ENCODE assay signal across 19 cellular contexts in genomic region chr18:27473359-27473758, GRCh38.
DNase-seq lines count a peak whose midpoint lies in the region; ATAC-seq, FAIRE-seq and TF ChIP-seq lines count a peak whose summit lies in the region.
"Had no signal": no experiment of that assay in that cellular context is flagged by ENCODE, and none has a peak within 500 bp of the region (broad histone marks: within the 10 kb centered on the region; RNA-seq: fewer than 3 reads in every experiment).

No MANE protein-coding gene starts in this region.

- no peaks in the 10 kb centered on the region for H3K9me3 ChIP-seq in pancreas
- H3K9me3 ChIP-seq in prostate gland: no peaks in the 10 kb centered on the region
- H3K9me3 ChIP-seq: A549, BLaER1, HAP-1 had no signal

- H3K4me1 ChIP-seq in pancreas (no peaks in the 10 kb centered on the region), prostate gland (replicated peaks) (no peaks in the 10 kb centered on the region)
- H3K4me1 ChIP-seq: A549, BLaER1, HAP-1 had no signal

- H3K27ac ChIP-seq in pancreas: no peak overlapping the region
- no peak overlapping the region for H3K27ac ChIP-seq in prostate gland
- H3K27ac ChIP-seq: 22Rv1, A549, BLaER1, GM23248, HL-60 had no signal

- H3K36me3 ChIP-seq in pancreas: no peaks in the 10 kb centered on the region
- H3K36me3 ChIP-seq in prostate gland: no peaks in the 10 kb centered on the region
- H3K36me3 ChIP-seq: BLaER1, HAP-1 had no signal

- intact Hi-C loops in pancreas (cut with DNase I): no loop called here
- intact Hi-C loops in prostate gland (cut with DNase I): no loop called here

- WGBS in pancreas, 2 donors: 21 to 26% methylated on average over 6 of the region's 6 CpGs
- WGBS in prostate gland: 80% methylated on average over 6 of the region's 6 CpGs

- H3K27me3 ChIP-seq in pancreas: no peaks in the 10 kb centered on the region
- no peaks in the 10 kb centered on the region for H3K27me3 ChIP-seq in prostate gland (replicated peaks; ENCODE audit: insufficient read depth)
- H3K27me3 ChIP-seq: BLaER1 had no signal

- H3K4me3 ChIP-seq in epithelial cell of proximal tubule (ENCODE audit: low read depth, low read length): no peak overlapping the region
- no peak overlapping the region for H3K4me3 ChIP-seq in pancreas
- H3K4me3 ChIP-seq in prostate gland: no peak overlapping the region
- H3K4me3 ChIP-seq: A549, BLaER1, GM23248, HAP-1 had no signal

- DNase-seq in COLO829 (ENCODE audit: low spot score): peak; percentile 24
- peak; percentile 90 for DNase-seq in epithelial cell of proximal tubule (ENCODE audit: low read depth)
- DNase-seq in kidney tubule cell (ENCODE audit: low spot score): peak; percentile 83
- no peak for DNase-seq in pancreas
- DNase-seq in NCI-H1092 (lab: John Stamatoyannopoulos, UW): no peak
- no peak for DNase-seq in SK-N-DZ (ENCODE audit: low spot score)
- DNase-seq in prostate gland (ENCODE audit: low spot score): no peak
- DNase-seq in GM12892 (ENCODE audit: insufficient read length): no peak
- DNase-seq: AML-193; CD4-positive, alpha-beta memory T cell; GM23248 had no signal

- no peak for TF ChIP-seq POLR2A in prostate gland (IDR thresholded peaks at IDR 0.05)
- no peak for TF ChIP-seq POLR2A in GM12892 (IDR thresholded peaks at IDR 0.05; ENCODE audit: low read depth, low read length)

- no peak for FAIRE-seq in pancreas (lab: Jason Lieb, UNC)
- no peak for FAIRE-seq in GM12892 (lab: Jason Lieb, UNC)
- FAIRE-seq: A549, G401.6, GM12891, GM18507 had no signal

- ATAC-seq in pancreas: peak; percentile 54 to 77 (median 72)
- ATAC-seq: A549 had no signal

- no peak for TF ChIP-seq CTCF in epithelial cell of proximal tubule (conservative IDR thresholded peaks at IDR 0.05; ENCODE audit: low read depth, low read length)
- no peak for TF ChIP-seq CTCF in pancreas (IDR thresholded peaks at IDR 0.05)
- no peak for TF ChIP-seq CTCF in prostate gland (IDR thresholded peaks at IDR 0.05)

Comparison
In these comparisons a context has a peak if more than half of its experiments do, and no peak if none do; other contexts are left out.
1. DNase-seq: peak in COLO829 (single experiment), epithelial cell of proximal tubule (single experiment) and kidney tubule cell (single experiment); none in pancreas (0 of 6), NCI-H1092 (single experiment), SK-N-DZ (single experiment), prostate gland (single experiment) and GM12892 (single experiment).